Comparison of ENCODE assay signal across 16 cellular contexts in genomic region chr4:68267433-68267944, GRCh38. TPM values are rescaled to one million over a fixed set of nuclear protein-coding genes. Genes with fewer than 3 reads are reported as not detected.
A peak's percentile ranks its signal among the peaks of the same experiment; 100 is the strongest.
DNase-seq lines count a peak whose midpoint lies in the region; ATAC-seq, FAIRE-seq and TF ChIP-seq lines count a peak whose summit lies in the region.
"Had no signal": no experiment of that assay in that cellular context is flagged by ENCODE, and none has a peak within 500 bp of the region (broad histone marks: within the 10 kb centered on the region; RNA-seq: fewer than 3 reads in every experiment).

No MANE protein-coding gene starts in this region.

- H3K27me3 Mint-ChIP-seq in activated CD8-positive, alpha-beta T cell treated with anti-CD3 and anti-CD28 coated beads for 36 hours: peaks cover 11% of the 10 kb centered on the region
- peaks cover 3% of the 10 kb centered on the region for H3K27me3 Mint-ChIP-seq in activated CD8-positive, alpha-beta T cell treated with anti-CD3 and anti-CD28 coated beads, Interleukin-2, amount 10 ng/mL, durations not matched to agents 7 days and 5 days (ENCODE audit: low read depth)
- H3K27me3 Mint-ChIP-seq in astrocyte (ENCODE audit: low read depth, unreplicated experiment): no peaks in the 10 kb centered on the region
- H3K27me3 Mint-ChIP-seq: effector memory CD8-positive, alpha-beta T cell had no signal

- no peaks in the 10 kb centered on the region for H3K9me2 ChIP-seq in hepatocyte (replicated peaks; ENCODE audit: insufficient read depth)

- intact Hi-C loops in activated CD8-positive, alpha-beta T cell treated with anti-CD3 and anti-CD28 coated beads for 36 hours (cut with micrococcal nuclease): no loop called here
- intact Hi-C loops in left ventricle myocardium inferior (cut with micrococcal nuclease): no loop called here

- H3K9ac ChIP-seq in astrocyte (ENCODE audit: low read length) (peak overlapping the region; percentile 10), smooth muscle cell (ENCODE audit: low read depth) (no peak overlapping the region)

- H3K4me1 Mint-ChIP-seq in activated CD8-positive, alpha-beta T cell treated with anti-CD3 and anti-CD28 coated beads for 36 hours (ENCODE audit: low read depth): peaks cover 19% of the 10 kb centered on the region
- peaks cover 14% of the 10 kb centered on the region for H3K4me1 Mint-ChIP-seq in activated CD8-positive, alpha-beta T cell treated with anti-CD3 and anti-CD28 coated beads, Interleukin-2, amount 10 ng/mL, durations not matched to agents 7 days and 5 days (ENCODE audit: low read depth)
- peaks cover 22% of the 10 kb centered on the region for H3K4me1 Mint-ChIP-seq in astrocyte (ENCODE audit: low read depth, unreplicated experiment)

- no peak overlapping the region for H2AFZ ChIP-seq in astrocyte (ENCODE audit: low read depth, low read length)
- peak overlapping the region; percentile 29 for H2AFZ ChIP-seq in hepatocyte
- H2AFZ ChIP-seq in smooth muscle cell (ENCODE audit: low read depth): peak overlapping the region; percentile 76

- peak; percentile 37 for ATAC-seq in activated CD8-positive, alpha-beta T cell treated with anti-CD3 and anti-CD28 coated beads for 36 hours
- ATAC-seq in activated CD8-positive, alpha-beta T cell treated with anti-CD3 and anti-CD28 coated beads, Interleukin-2, amount 10 ng/mL, durations not matched to agents 7 days and 5 days: no peak
- ATAC-seq in GM19328 (IDR thresholded peaks at IDR 0.05; ENCODE audit: unreplicated experiment): no peak
- ATAC-seq: effector memory CD8-positive, alpha-beta T cell; heart left ventricle had no signal

- peaks cover 2% of the 10 kb centered on the region for H3K9me3 ChIP-seq in astrocyte (ENCODE audit: insufficient read depth, low read depth, low read length)
- H3K9me3 ChIP-seq in hepatocyte (ENCODE audit: low read depth): no peaks in the 10 kb centered on the region
- H3K9me3 ChIP-seq in smooth muscle cell (replicated peaks; ENCODE audit: low read depth): no peaks in the 10 kb centered on the region
- H3K9me3 ChIP-seq in left ventricle myocardium inferior (replicated peaks): no peaks in the 10 kb centered on the region
- H3K9me3 ChIP-seq: heart left ventricle had no signal

- no peak overlapping the region for H3K4me3 Mint-ChIP-seq in activated CD8-positive, alpha-beta T cell treated with anti-CD3 and anti-CD28 coated beads for 36 hours
- no peak overlapping the region for H3K4me3 Mint-ChIP-seq in activated CD8-positive, alpha-beta T cell treated with anti-CD3 and anti-CD28 coated beads, Interleukin-2, amount 10 ng/mL, durations not matched to agents 7 days and 5 days
- H3K4me3 Mint-ChIP-seq in astrocyte (ENCODE audit: unreplicated experiment): no peak overlapping the region
- H3K4me3 Mint-ChIP-seq: activated B cell treated with CpG ODN at 0.5 μM for 24 hours; effector memory CD8-positive, alpha-beta T cell had no signal

- H3K36me3 ChIP-seq in astrocyte (ENCODE audit: insufficient read depth, low read length) (no peaks in the 10 kb centered on the region), hepatocyte (replicated peaks; ENCODE audit: insufficient read depth, low read depth) (no peaks in the 10 kb centered on the region), smooth muscle cell (ENCODE audit: low read depth) (no peaks in the 10 kb centered on the region), left ventricle myocardium inferior (no peaks in the 10 kb centered on the region)
- H3K36me3 ChIP-seq: heart left ventricle had no signal

- FAIRE-seq in astrocyte (lab: Jason Lieb, UNC): no peak

- H4K20me1 ChIP-seq in astrocyte (ENCODE audit: insufficient read depth, low read length): no peaks in the 10 kb centered on the region
- H4K20me1 ChIP-seq in hepatocyte (ENCODE audit: insufficient read depth, poor library complexity, severe bottlenecking): no peaks in the 10 kb centered on the region
- H4K20me1 ChIP-seq in smooth muscle cell (ENCODE audit: low read depth): no peaks in the 10 kb centered on the region

- H3K4me2 ChIP-seq in astrocyte (ENCODE audit: low read length) (peak overlapping the region; percentile 30), hepatocyte (no peak overlapping the region), smooth muscle cell (no peak overlapping the region)

- H3K27ac Mint-ChIP-seq in activated CD8-positive, alpha-beta T cell treated with anti-CD3 and anti-CD28 coated beads for 36 hours: no peak overlapping the region
- no peak overlapping the region for H3K27ac Mint-ChIP-seq in activated CD8-positive, alpha-beta T cell treated with anti-CD3 and anti-CD28 coated beads, Interleukin-2, amount 10 ng/mL, durations not matched to agents 7 days and 5 days
- peak overlapping the region; percentile 91 for H3K27ac Mint-ChIP-seq in astrocyte (ENCODE audit: unreplicated experiment)
- H3K27ac Mint-ChIP-seq: activated B cell treated with CpG ODN at 0.5 μM for 24 hours had no signal

- H3K27ac ChIP-seq in astrocyte (ENCODE audit: low read depth, low read length): peak overlapping the region; percentile 36
- peak overlapping the region; percentile 38 for H3K27ac ChIP-seq in hepatocyte
- peak overlapping the region; percentile 17 for H3K27ac ChIP-seq in smooth muscle cell (ENCODE audit: low read depth)
- H3K27ac ChIP-seq in left ventricle myocardium inferior (replicated peaks): no peak overlapping the region
- H3K27ac ChIP-seq: heart left ventricle had no signal

- H3K36me3 Mint-ChIP-seq in activated CD8-positive, alpha-beta T cell treated with anti-CD3 and anti-CD28 coated beads for 36 hours (ENCODE audit: low read depth): no peaks in the 10 kb centered on the region
- H3K36me3 Mint-ChIP-seq in activated CD8-positive, alpha-beta T cell treated with anti-CD3 and anti-CD28 coated beads, Interleukin-2, amount 10 ng/mL, durations not matched to agents 7 days and 5 days (ENCODE audit: low read depth): no peaks in the 10 kb centered on the region
- no peaks in the 10 kb centered on the region for H3K36me3 Mint-ChIP-seq in astrocyte (ENCODE audit: low read depth, unreplicated experiment)

- CTCF ChIA-PET in activated CD8-positive, alpha-beta T cell treated with anti-CD3 and anti-CD28 coated beads for 36 hours (lab: Charles Lee): interaction anchor here (1.8 kb wide), 1 partner anchor 109 kb away, joined by 8 read pairs; no protein-coding TSS in a partner anchor
- CTCF ChIA-PET in activated CD8-positive, alpha-beta T cell treated with anti-CD3 and anti-CD28 coated beads, Interleukin-2, amount 10 ng/mL, durations not matched to agents 7 days and 5 days (lab: Charles Lee): no interaction called here

- TF ChIP-seq CTCF in activated CD8-positive, alpha-beta T cell treated with anti-CD3 and anti-CD28 coated beads for 36 hours (IDR thresholded peaks at IDR 0.05): no peak
- TF ChIP-seq CTCF in astrocyte (IDR thresholded peaks at IDR 0.05; ENCODE audit: insufficient read depth, low read depth, low read length) (no peak), hepatocyte (IDR thresholded peaks at IDR 0.05; ENCODE audit: poor library complexity) (no peak), smooth muscle cell (IDR thresholded peaks at IDR 0.05; ENCODE audit: borderline replicate concordance, insufficient read depth, poor library complexity, severe bottlenecking) (no peak), left ventricle myocardium inferior (IDR thresholded peaks at IDR 0.05; ENCODE audit: borderline replicate concordance) (no peak)

- H3K27me3 ChIP-seq in astrocyte (ENCODE audit: insufficient read depth, low read length): no peaks in the 10 kb centered on the region
- H3K27me3 ChIP-seq in hepatocyte: no peaks in the 10 kb centered on the region
- H3K27me3 ChIP-seq in smooth muscle cell (ENCODE audit: low read depth): no peaks in the 10 kb centered on the region
- peaks cover 5% of the 10 kb centered on the region for H3K27me3 ChIP-seq in left ventricle myocardium inferior (ENCODE audit: low read depth)
- H3K27me3 ChIP-seq: heart left ventricle had no signal

- peaks cover 2% of the 10 kb centered on the region for H3K9me3 Mint-ChIP-seq in activated CD8-positive, alpha-beta T cell treated with anti-CD3 and anti-CD28 coated beads for 36 hours
- no peaks in the 10 kb centered on the region for H3K9me3 Mint-ChIP-seq in activated CD8-positive, alpha-beta T cell treated with anti-CD3 and anti-CD28 coated beads, Interleukin-2, amount 10 ng/mL, durations not matched to agents 7 days and 5 days (ENCODE audit: insufficient read depth)
- H3K9me3 Mint-ChIP-seq in astrocyte (ENCODE audit: unreplicated experiment): peaks cover 2% of the 10 kb centered on the region
- H3K9me3 Mint-ChIP-seq: effector memory CD8-positive, alpha-beta T cell had no signal

- H3K4me3 ChIP-seq in astrocyte (ENCODE audit: insufficient read depth, low read depth, low read length): no peak overlapping the region
- H3K4me3 ChIP-seq in hepatocyte: no peak overlapping the region
- H3K4me3 ChIP-seq in smooth muscle cell: no peak overlapping the region
- H3K4me3 ChIP-seq in left ventricle myocardium inferior: no peak overlapping the region
- H3K4me3 ChIP-seq: heart left ventricle had no signal

- H3K4me1 ChIP-seq in astrocyte (ENCODE audit: insufficient read depth, low read length) (peaks cover 6% of the 10 kb centered on the region), hepatocyte (ENCODE audit: insufficient read depth) (peaks cover 3% of the 10 kb centered on the region), smooth muscle cell (ENCODE audit: low read depth) (peaks cover 3% of the 10 kb centered on the region), left ventricle myocardium inferior (no peaks in the 10 kb centered on the region)

- no peaks in the 10 kb centered on the region for H3F3A ChIP-seq in smooth muscle cell (ENCODE audit: low read depth)

- H3K79me2 ChIP-seq in astrocyte (ENCODE audit: insufficient read depth, low read length) (no peaks in the 10 kb centered on the region), hepatocyte (no peaks in the 10 kb centered on the region), smooth muscle cell (ENCODE audit: low read depth) (no peaks in the 10 kb centered on the region)

- WGBS in hepatocyte (ENCODE audit: low lambda C conversion rate, missing lambda C conversion rate): 64% methylated on average over 2 of the region's 2 CpGs
- 67% methylated on average over 2 of the region's 2 CpGs for WGBS in smooth muscle cell (ENCODE audit: low lambda C conversion rate)

- POLR2A ChIA-PET in activated CD8-positive, alpha-beta T cell treated with anti-CD3 and anti-CD28 coated beads for 36 hours (lab: Charles Lee): no interaction called here
- POLR2A ChIA-PET in activated CD8-positive, alpha-beta T cell treated with anti-CD3 and anti-CD28 coated beads, Interleukin-2, amount 10 ng/mL, durations not matched to agents 7 days and 5 days (lab: Charles Lee): no interaction called here

- DNase-seq in activated CD8-positive, alpha-beta T cell treated with anti-CD3 and anti-CD28 coated beads for 36 hours: no peak
- no peak for DNase-seq in activated CD8-positive, alpha-beta T cell treated with anti-CD3 and anti-CD28 coated beads, Interleukin-2, amount 10 ng/mL, durations not matched to agents 7 days and 5 days
- DNase-seq in astrocyte (ENCODE audit: low read depth) (peak; percentile 85), hepatocyte (ENCODE audit: low spot score) (no peak), smooth muscle cell (lab: John Stamatoyannopoulos, UW; ENCODE audit: unreplicated experiment) (no peak), left ventricle myocardium inferior (no peak), hippocampal formation (lab: John Stamatoyannopoulos, UW) (no peak)
- DNase-seq: 8988T; activated B cell treated with CpG ODN at 0.5 μM for 24 hours; amygdala; effector memory CD8-positive, alpha-beta T cell; heart left ventricle had no signal

RNA-seq across cellular contexts. Expression of gene TMPRSS11B, which starts 22.0 kb away (rescaled TPM):
- not detected for total RNA-seq in activated CD8-positive, alpha-beta T cell treated with anti-CD3 and anti-CD28 coated beads for 36 hours
- not detected for total RNA-seq in activated CD8-positive, alpha-beta T cell treated with anti-CD3 and anti-CD28 coated beads, Interleukin-2, amount 10 ng/mL, durations not matched to agents 7 days and 5 days
- total RNA-seq in astrocyte: 0.22 and 0.27 TPM in 2 replicates
- 0.17 TPM in 1 of 2 replicates, not detected in the other for total RNA-seq in hepatocyte
- not detected in 2 replicates for polyA plus RNA-seq in hepatocyte
- total RNA-seq in smooth muscle cell: 0.27 and 0.58 TPM in 2 replicates
- 0.26 and 1.7 TPM in 2 replicates for polyA plus RNA-seq in smooth muscle cell
- not detected for total RNA-seq in left ventricle myocardium inferior
- total RNA-seq: activated B cell treated with CpG ODN at 0.5 μM for 24 hours, heart left ventricle, HT-29, liver, temporal lobe had no signal
